ENCODE assay signal across 9 cellular contexts in genomic region chr5:155029240-155029639, GRCh38.
"Had no signal": no experiment of that assay in that cellular context is flagged by ENCODE, and none has a peak within 500 bp of the region (broad histone marks: within the 10 kb centered on the region; RNA-seq: fewer than 3 reads in every experiment).

No MANE protein-coding gene starts in this region.

- H3K27ac ChIP-seq: GM23248 had no signal

- H3K36me3 ChIP-seq: HAP-1 had no signal

- ATAC-seq: GM23338, HCT116 had no signal

- H3K9me3 ChIP-seq: HAP-1 had no signal

- H3K4me3 ChIP-seq: GM23248, GM23338, HAP-1 had no signal

- H3K4me1 ChIP-seq: HAP-1 had no signal

- DNase-seq: GM23248, GOT3, H7, H9, HCEC 1CT, HFFc6 had no signal
